ENCODE assay signal across 20 cellular contexts in the genomic region with DNA sequence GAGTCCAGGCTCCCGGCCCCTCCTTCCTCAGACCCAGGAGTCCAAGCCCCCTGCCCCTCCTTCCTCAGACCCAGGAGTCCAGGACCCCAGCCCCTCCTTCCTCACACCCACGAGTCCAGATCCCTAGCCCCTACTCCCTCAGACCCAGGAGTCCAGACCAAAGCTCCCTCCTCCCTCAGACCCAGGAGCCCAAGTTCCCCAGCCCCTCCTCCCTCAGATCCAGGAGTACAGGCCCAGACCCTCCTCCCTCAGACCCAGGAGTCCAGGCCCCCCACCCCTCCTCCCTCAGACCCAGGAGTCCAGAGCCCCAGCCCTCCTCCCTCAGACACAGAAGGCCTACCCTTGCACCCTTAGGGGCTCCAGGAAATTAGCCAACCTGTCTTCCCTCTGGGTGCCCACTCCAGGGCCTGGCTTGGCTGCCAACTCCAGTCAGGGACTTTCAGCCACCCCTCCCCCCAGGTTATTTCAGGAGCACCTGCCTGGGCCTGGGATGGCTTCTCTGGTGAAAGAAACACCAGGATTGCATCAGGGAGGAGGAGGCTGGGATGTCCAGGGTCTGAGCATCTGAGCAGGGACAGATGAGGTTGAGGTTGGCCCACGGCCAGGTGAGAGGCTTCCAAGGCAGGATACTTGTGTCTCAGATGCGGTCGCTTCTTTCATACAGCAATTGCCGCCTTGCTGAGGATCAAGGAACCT. TPM values are rescaled to one million over a fixed set of nuclear protein-coding genes. Genes with fewer than 3 reads are reported as not detected.
DNase-seq lines count a peak whose midpoint lies in the region; ATAC-seq, FAIRE-seq and TF ChIP-seq lines count a peak whose summit lies in the region.
"Had no signal": no experiment of that assay in that cellular context is flagged by ENCODE, and none has a peak within 500 bp of the region (broad histone marks: within the 10 kb centered on the region; RNA-seq: fewer than 3 reads in every experiment).

A gene with protein sequence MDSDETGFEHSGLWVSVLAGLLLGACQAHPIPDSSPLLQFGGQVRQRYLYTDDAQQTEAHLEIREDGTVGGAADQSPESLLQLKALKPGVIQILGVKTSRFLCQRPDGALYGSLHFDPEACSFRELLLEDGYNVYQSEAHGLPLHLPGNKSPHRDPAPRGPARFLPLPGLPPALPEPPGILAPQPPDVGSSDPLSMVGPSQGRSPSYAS (plus strand): TSS at position 575 of the 696 bp plus-strand sequence. CDS start 713 bp downstream, outside the sequence.

- BruUV-seq in PC-9 (replicated peaks; lab: Mats Ljungman, UMichigan) (no TSS peak), HepG2 (replicated peaks; lab: Mats Ljungman, UMichigan) (no TSS peak)

- H3K18ac ChIP-seq in H9 (ENCODE audit: insufficient read length, low read depth, low read length), result peak within 1 kb of the TSS; percentile 80

- no peak within 1 kb of the TSS for H3T11ph ChIP-seq in H9 (ENCODE audit: low read length)

- peaks cover 4% of the 10 kb centered on the region for H3K79me1 ChIP-seq in H9 (ENCODE audit: insufficient read depth, low read depth, low read length, poor library complexity, severe bottlenecking)

- peaks cover 8% of the 10 kb centered on the region for H3K23me2 ChIP-seq in H9 (ENCODE audit: insufficient read length, low read depth, low read length, poor library complexity, severe bottlenecking)

- peaks cover 10% of the 10 kb centered on the region for H3K27me3 Mint-ChIP-seq in H9 (ENCODE audit: low read depth)

- H3K4me3 ChIP-seq in A549, result peak within 1 kb of the TSS; percentile 21; the same call in 1 of the 3 replicates
- peak within 1 kb of the TSS; percentile 39; the same call in 1 of the 2 replicates for H3K4me3 ChIP-seq in PC-9
- no peak within 1 kb of the TSS for H3K4me3 ChIP-seq in HepG2 (replicated peaks in 1 of 3; ENCODE audit: insufficient read depth in 1 of 3, low read depth in 2 of 3, low read length in 3 of 3)
- no peak within 1 kb of the TSS for H3K4me3 ChIP-seq in coronary artery
- H3K4me3 ChIP-seq: pancreas had no signal

- H2AK5ac ChIP-seq in H9 (ENCODE audit: insufficient read length, low read length), result peak within 1 kb of the TSS; percentile 91

- H2BK12ac ChIP-seq in H9 (ENCODE audit: insufficient read length, low read depth, low read length), result peak within 1 kb of the TSS; percentile 67

- H2BK20ac ChIP-seq in H9 (ENCODE audit: low read depth, low read length, poor library complexity, severe bottlenecking), result peak within 1 kb of the TSS; percentile 65

- H3K9ac ChIP-seq in H9 (ENCODE audit: extremely low read depth, insufficient read length, low read length) (no peak within 1 kb of the TSS), HepG2 (ENCODE audit: insufficient read depth, low read depth, low read length) (peak within 1 kb of the TSS; percentile 13; the same call in 1 of the 2 replicates)

- peaks cover 12 to 14% (median 13%) of the 10 kb centered on the region in 3 experiments; a peak in 6 of 7 replicates for H3K36me3 Mint-ChIP-seq in H9 (ENCODE audit: insufficient read depth in 1 of 3, low read depth in 3 of 3)

- H3K4me1 Mint-ChIP-seq in H9, result peaks cover 34 to 51% of the 10 kb centered on the region in 2 experiments

- CTCF ChIA-PET in A549 (lab: Yijun Ruan, JAX), result interaction anchor here (1.1 to 1.4 kb wide), 4 partner anchors 16 to 470 kb away, joined by 3 to 4 read pairs (median 3); no protein-coding TSS in a partner anchor
- CTCF ChIA-PET in PC-9 (lab: Charles Lee), result no interaction called here
- CTCF ChIA-PET in HepG2 (lab: Yijun Ruan, JAX; ENCODE audit: low intra/inter-chr PET ratio, low total read pairs), result no interaction called here

- H3K36me3 ChIP-seq in PC-9 (ENCODE audit: low read depth) (0 out of 2 replicates have a peak, but pooled peaks cover 8% of the 10 kb centered on the region), HepG2 (replicated peaks in 1 of 2; ENCODE audit: control insufficient read depth in 1 of 2, insufficient read depth in 2 of 2, low read length in 2 of 2) (no peaks in the 10 kb centered on the region)

- H2BK15ac ChIP-seq in H9 (ENCODE audit: low read depth, low read length), result no peak within 1 kb of the TSS

- no peaks in the 10 kb centered on the region for H3K9me2 ChIP-seq in PC-9 (ENCODE audit: insufficient read depth)

- FAIRE-seq in A549 (lab: Jason Lieb, UNC), result no peak
- FAIRE-seq in HepG2 (lab: Jason Lieb, UNC), result no peak
- FAIRE-seq: D721Med, pancreas had no signal

- H3K27me3 ChIP-seq in H9 (ENCODE audit: insufficient read depth, low read length) (no peaks in the 10 kb centered on the region), PC-9 (ENCODE audit: insufficient read depth, low read depth) (no peaks in the 10 kb centered on the region), HepG2 (ENCODE audit: control insufficient read depth in 1 of 2, insufficient read depth in 2 of 2, low read length in 2 of 2) (no peaks in the 10 kb centered on the region)
- H3K27me3 ChIP-seq: pancreas had no signal

- TF ChIP-seq CTCF in A549 (IDR thresholded peaks at IDR 0.05) (no peak), H9 (conservative IDR thresholded peaks at IDR 0.05) (no peak), PC-9 (conservative IDR thresholded peaks at IDR 0.05) (no peak), HepG2 (CRISPR knock-in tag; IDR thresholded peaks at IDR 0.05) (no peak), coronary artery (IDR thresholded peaks at IDR 0.05) (no peak), GM13977 (IDR thresholded peaks at IDR 0.05; ENCODE audit: extremely low read depth, insufficient read depth, missing control alignments) (no peak)

- H3K9me3 ChIP-seq in A549 (no peaks in the 10 kb centered on the region), H9 (ENCODE audit: control insufficient read depth, low read depth, low read length) (no peaks in the 10 kb centered on the region), PC-9 (ENCODE audit: insufficient read depth, low read depth) (no peaks in the 10 kb centered on the region), HepG2 (ENCODE audit: low read length) (no peaks in the 10 kb centered on the region)
- H3K9me3 ChIP-seq: pancreas had no signal

- TF ChIP-seq EP300 in A549 (IDR thresholded peaks at IDR 0.05) (no peak), HepG2 (IDR thresholded peaks at IDR 0.05; ENCODE audit: low read depth in 2 of 2, low read length in 2 of 2) (no peak), HepG2 (CRISPR knock-in tag; IDR thresholded peaks at IDR 0.05; ENCODE audit: borderline replicate concordance) (peak; percentile 57; the same call in 1 of the 2 replicates)

- H2BK120ac ChIP-seq in H9 (ENCODE audit: low read depth, low read length, poor library complexity, severe bottlenecking), result peak within 1 kb of the TSS; percentile 89

- peaks cover 4% of the 10 kb centered on the region; the same call in 1 of the 2 replicates for H3K79me2 ChIP-seq in H9 (ENCODE audit: insufficient read depth, low read length)
- peaks cover 23% of the 10 kb centered on the region for H3K79me2 ChIP-seq in PC-9 (ENCODE audit: low read depth)
- no peaks in the 10 kb centered on the region for H3K79me2 ChIP-seq in HepG2 (ENCODE audit: insufficient read depth, low read length)

- H4K5ac ChIP-seq in H9 (ENCODE audit: insufficient read length, low read depth, low read length), result no peak within 1 kb of the TSS

- no peak within 1 kb of the TSS for H3K56ac ChIP-seq in H9 (ENCODE audit: insufficient read length, low read depth, low read length)

- H3K9me3 Mint-ChIP-seq in H9, result no peaks in the 10 kb centered on the region; a peak in 1 of 5 replicates

- H4K91ac ChIP-seq in H9 (ENCODE audit: insufficient read length, low read depth, low read length), result peak within 1 kb of the TSS; percentile 39

- peak within 1 kb of the TSS; percentile 87 for H3K14ac ChIP-seq in H9 (ENCODE audit: insufficient read depth, low read length)

- H3K4me3 Mint-ChIP-seq in H9, result peak within 1 kb of the TSS; percentile 3 to 50; a peak in 2 of 5 replicates

- H2BK5ac ChIP-seq in H9 (ENCODE audit: insufficient read length, low read length), result no peak within 1 kb of the TSS

- intact Hi-C loops in PC-9 (cut with micrococcal nuclease; ENCODE audit: unreplicated experiment), result loop anchor here (5.0 kb wide), 1 partner anchor 108 kb away; a partner anchor contains a TSS
- intact Hi-C loops in HepG2 (cut with micrococcal nuclease; ENCODE audit: unreplicated experiment), result loop anchor here (2.0 kb wide), 1 partner anchor 18 kb away; no protein-coding TSS in a partner anchor

- 0 out of 6 replicates have a peak, but pooled peaks of 1 of the 2 experiments have one; percentile 4 for ATAC-seq in A549
- no peak for ATAC-seq in HepG2
- no peak for ATAC-seq in HG03039 (IDR thresholded peaks at IDR 0.05; ENCODE audit: unreplicated experiment)
- no peak for ATAC-seq in GM18873 (IDR thresholded peaks at IDR 0.05; ENCODE audit: low FRiP score, unreplicated experiment)
- ATAC-seq: pancreas had no signal

- H4K20me1 ChIP-seq in H9 (ENCODE audit: control insufficient read depth, insufficient read depth, insufficient read length), result no peaks in the 10 kb centered on the region
- H4K20me1 ChIP-seq in PC-9 (ENCODE audit: insufficient read depth), result no peaks in the 10 kb centered on the region; the same call in 1 of the 2 replicates
- no peaks in the 10 kb centered on the region for H4K20me1 ChIP-seq in HepG2 (ENCODE audit: insufficient read depth, low read length)

- TF ChIP-seq POLR2A in A549 (IDR thresholded peaks at IDR 0.05; ENCODE audit: low read length), result no peak
- TF ChIP-seq POLR2A in HepG2 (IDR thresholded peaks at IDR 0.05; ENCODE audit: insufficient read depth in 1 of 2, low read depth in 2 of 2, low read length in 2 of 2), result no peak

- H3K4me1 ChIP-seq in A549, result peaks cover 32% of the 10 kb centered on the region
- peaks cover 12% of the 10 kb centered on the region; the same call in 1 of the 2 replicates for H3K4me1 ChIP-seq in H9 (ENCODE audit: insufficient read depth, low read length)
- peaks cover 42% of the 10 kb centered on the region for H3K4me1 ChIP-seq in PC-9 (replicated peaks; ENCODE audit: insufficient read depth)
- H3K4me1 ChIP-seq in HepG2 (ENCODE audit: insufficient read depth, low read length), result peaks cover 46% of the 10 kb centered on the region

- H3K27ac Mint-ChIP-seq in H9, result peak within 1 kb of the TSS; percentile 65 to 82 (median 81); a peak in 6 of 7 replicates

- H3K4ac ChIP-seq in H9 (ENCODE audit: low read depth, low read length), result peak within 1 kb of the TSS; percentile 48

- no peak for TF ChIP-seq RAD21 in A549 (conservative IDR thresholded peaks at IDR 0.05 in 1 of 2, IDR thresholded peaks at IDR 0.05 in 1 of 2)
- no peak for TF ChIP-seq RAD21 in HepG2 (CRISPR knock-in tag; IDR thresholded peaks at IDR 0.05)

- H2AFZ ChIP-seq in H9 (ENCODE audit: low read length), result no peak within 1 kb of the TSS
- H2AFZ ChIP-seq in PC-9, result no peak within 1 kb of the TSS
- no peak within 1 kb of the TSS for H2AFZ ChIP-seq in HepG2 (ENCODE audit: low read length)

- in situ Hi-C loops in HepG2 (cut with HindIII; ENCODE audit: extremely low pct_ligation_motif_present, low pct_unique_long_range_greater_than_20kb), result no loop called here
- in situ Hi-C loops in GM13977 (cut with MboI; ENCODE audit: low pct_unique_long_range_greater_than_20kb, low sequenced_read_pairs, unreplicated experiment), result no loop called here

- WGBS in A549 (ENCODE audit: missing lambda C conversion rate), result 70% methylated on average over 6 of the region's 6 CpGs
- no CpG with 5 or more reads among the region's 6 CpGs for whole genome bisulfite sequencing in H9 (ENCODE audit: extremely low coverage, insufficient read length, low lambda C conversion rate)
- WGBS in HepG2 (ENCODE audit: low lambda C conversion rate), result 36% methylated on average over 3 of the region's 6 CpGs

- peaks cover 11% of the 10 kb centered on the region; the same call in 1 of the 2 replicates for H3F3A ChIP-seq in PC-9 (ENCODE audit: insufficient read depth, low read depth)

- H3K23ac ChIP-seq in H9 (ENCODE audit: insufficient read length, low read depth, low read length), result no peak within 1 kb of the TSS

- DNase-seq in A549 (ENCODE audit: low read depth in 1 of 2, low spot score in 1 of 2), result peak in 1 of 2 experiments; percentile 61
- DNase-seq in H9, result peak; percentile 47
- DNase-seq in PC-9, result no peak
- DNase-seq in HepG2 (ENCODE audit: low spot score), result no peak
- no peak for DNase-seq in coronary artery (ENCODE audit: low spot score)
- DNase-seq in GM13977 (ENCODE audit: low spot score), result no peak
- DNase-seq: activated CD4-positive, alpha-beta T cell treated with anti-CD3 and anti-CD28 coated beads for 1 hour; activated T-cell treated with anti-CD3 and anti-CD28 coated beads for 4 hours; central memory CD4-positive, alpha-beta T cell; islet precursor cell; NCI-H1092; stimulated activated CD4-positive, alpha-beta T cell treated with anti-CD3 and anti-CD28 coated beads, Interleukin-12 subunit alpha, Interleukin-12 subunit beta, amount 100 ng/mL, for 4 hours; T-helper 1 cell had no signal

- POLR2A ChIA-PET in A549 (lab: Yijun Ruan, JAX) (no interaction called here), PC-9 (lab: Charles Lee; ENCODE audit: unreplicated experiment) (interaction anchor here (0.7 kb wide), 1 partner anchor 147 kb away, joined by 4 read pairs; no protein-coding TSS in a partner anchor), HepG2 (lab: Yijun Ruan, JAX) (no interaction called here)

- H4K8ac ChIP-seq in H9 (replicated peaks; ENCODE audit: insufficient read length, low read depth, low read length), result peak within 1 kb of the TSS; percentile 2

- H3K4me2 ChIP-seq in A549 (peak within 1 kb of the TSS; percentile 68), H9 (ENCODE audit: insufficient read depth, insufficient read length, low read length) (no peak within 1 kb of the TSS), PC-9 (peak within 1 kb of the TSS; percentile 89), HepG2 (ENCODE audit: low read depth, low read length) (peak within 1 kb of the TSS; percentile 20; the same call in 1 of the 2 replicates)

- peak within 1 kb of the TSS; percentile 85 for H3K27ac ChIP-seq in A549
- no peak within 1 kb of the TSS for H3K27ac ChIP-seq in H9 (ENCODE audit: insufficient read length, low read depth, low read length)
- H3K27ac ChIP-seq in PC-9, result peak within 1 kb of the TSS; percentile 59
- no peak within 1 kb of the TSS for H3K27ac ChIP-seq in HepG2 (ENCODE audit: extremely low read length, insufficient read depth, low read length)
- no peak within 1 kb of the TSS for H3K27ac ChIP-seq in coronary artery

RNA-seq across cellular contexts. Expression of the gene that starts here (rescaled TPM):
- 0.06 TPM in 1 of 2 replicates, not detected in the other for polyA plus RNA-seq in A549 (2011; rRNA removed)
- not detected in 2 replicates for polyA plus RNA-seq in A549 (2012; cell fraction: cytosol; rRNA removed)
- 0.16 TPM in 1 of 2 replicates, not detected in the other for polyA plus RNA-seq in A549 (2012; cell fraction: nucleus; rRNA removed)
- not detected in 3 replicates for polyA plus RNA-seq in A549 (2017; fragmentation: RNase III; extraction: RNeasy Plus Mini Kit Qiagen cat#74134 plus additional on column Dnase treatment)
- not detected in 2 replicates for polyA minus RNA-seq in A549 (2011; rRNA and poly(A)+ RNA removed)
- total RNA-seq in H9 (2021), result 0.55 and 0.90 TPM in 2 replicates
- 0.41 and 0.78 TPM in 2 replicates for total RNA-seq in PC-9 (2021)
- total RNA-seq in HepG2 (2016; rRNA removed; fragmentation: Illumina TruSeq; extraction: Trizol), result not detected in 2 replicates
- total RNA-seq in HepG2 (2016; cell fraction: cytosol; rRNA removed; fragmentation: Illumina TruSeq; extraction: Trizol; ENCODE audit: low read depth), result not detected in 2 replicates
- not detected in 2 replicates for total RNA-seq in HepG2 (2016; cell fraction: insoluble cytoplasmic fraction; rRNA removed; fragmentation: Illumina TruSeq; extraction: Trizol)
- not detected in 2 replicates for total RNA-seq in HepG2 (2016; cell fraction: membrane; rRNA removed; fragmentation: Illumina TruSeq; extraction: Trizol)
- total RNA-seq in HepG2 (2016; cell fraction: nucleus; rRNA removed; fragmentation: Illumina TruSeq; extraction: Trizol), result not detected in 2 replicates
- polyA plus RNA-seq in HepG2 (2011; rRNA removed), result 0.17 TPM in 2 replicates
- polyA plus RNA-seq in HepG2 (2011; cell fraction: cytosol; rRNA removed), result 0.08 and 0.12 TPM in 2 replicates
- 0.26 and 0.39 TPM in 2 replicates for polyA plus RNA-seq in HepG2 (2011; cell fraction: nucleus; rRNA removed)
- polyA plus RNA-seq in HepG2 (2012), result 0.60 TPM in 1 of 2 replicates, not detected in the other
- not detected in 2 replicates for polyA plus RNA-seq in HepG2 (2016; cell fraction: cytosol; fragmentation: Illumina TruSeq; extraction: Trizol; ENCODE audit: low read depth)
- not detected in 2 replicates for polyA plus RNA-seq in HepG2 (2016; cell fraction: insoluble cytoplasmic fraction; fragmentation: Illumina TruSeq; extraction: Trizol; ENCODE audit: low read depth)
- polyA plus RNA-seq in HepG2 (2016; cell fraction: membrane; fragmentation: Illumina TruSeq; extraction: Trizol; ENCODE audit: low read depth), result not detected in 2 replicates
- polyA plus RNA-seq in HepG2 (2016; cell fraction: nucleus; fragmentation: Illumina TruSeq; extraction: Trizol; ENCODE audit: insufficient read depth, low read depth), result not detected in 2 replicates
- not detected in 2 replicates for polyA minus RNA-seq in HepG2 (2011; rRNA and poly(A)+ RNA removed; ENCODE audit: low replicate concordance)
- not detected in 2 replicates for polyA minus RNA-seq in HepG2 (2011; cell fraction: cytosol; rRNA and poly(A)+ RNA removed)
- 0.37 TPM in 1 of 2 replicates, not detected in the other for polyA minus RNA-seq in HepG2 (2011; cell fraction: nucleus; rRNA and poly(A)+ RNA removed)
- total RNA-seq: HT-29, NCI-H460, RPMI7951 had no signal
- polyA plus RNA-seq: pancreas had no signal

Comparison
In these comparisons a context has a peak if more than half of its experiments do, and no peak if none do; other contexts are left out.
1. Peak in DNase-seq in H9; RNA of the gene not detected or under 1 TPM.
2. H3K27ac ChIP-seq: peak in A549 (2 of 2) and PC-9 (single experiment); none in H9 (single experiment), HepG2 (single experiment) and coronary artery (0 of 2).
3. H3K4me3 ChIP-seq: peak in A549 (single experiment) and PC-9 (single experiment); none in HepG2 (0 of 3) and coronary artery (single experiment).